In the genomic region with DNA sequence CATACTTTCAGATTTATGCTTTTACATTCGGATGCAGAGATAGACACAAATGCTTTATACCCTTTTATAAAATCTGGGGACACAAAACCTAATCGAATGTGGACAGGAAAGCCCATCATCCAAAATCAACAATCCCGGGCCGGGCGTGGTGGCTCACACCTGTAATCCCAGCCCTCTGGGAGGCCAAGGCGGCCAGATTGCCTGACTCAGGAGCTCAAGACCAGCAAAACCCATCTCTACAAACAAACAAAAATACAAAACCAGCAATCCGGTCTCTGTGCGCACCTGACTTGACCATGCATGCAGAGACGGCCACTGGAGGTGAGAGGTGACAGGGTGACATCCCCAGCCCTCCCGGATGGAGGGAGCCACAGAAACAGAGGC, we compare ENCODE assay signal across 1 cellular context.
TF ChIP-seq lines count a peak whose summit lies in the region.

No MANE protein-coding gene starts in this region.

TF ChIP-seq in IMR-90, 13 proteins besides CTCF, POLR2A, EP300 and RAD21:
- TF ChIP-seq FOS (IDR thresholded peaks at IDR 0.05; ENCODE audit: low read depth, low read length) (no peak), CHD1 (IDR thresholded peaks at IDR 0.05; ENCODE audit: low read depth, low read length) (no peak), RFX5 (IDR thresholded peaks at IDR 0.05; ENCODE audit: low read depth, low read length) (no peak), CEBPB (IDR thresholded peaks at IDR 0.05; ENCODE audit: low read depth, low read length) (no peak), MAZ (IDR thresholded peaks at IDR 0.05; ENCODE audit: borderline replicate concordance, low read depth, low read length) (no peak), MXI1 (IDR thresholded peaks at IDR 0.05; ENCODE audit: borderline replicate concordance, low read depth, low read length) (no peak), SMC3 (IDR thresholded peaks at IDR 0.05; ENCODE audit: low read depth, low read length) (no peak), NFE2L2 (IDR thresholded peaks at IDR 0.05; ENCODE audit: low read depth, low read length) (no peak), USF2 (IDR thresholded peaks at IDR 0.05; ENCODE audit: low read depth, low read length) (no peak), BHLHE40 (IDR thresholded peaks at IDR 0.05; ENCODE audit: low read depth, low read length) (no peak), MAFK (IDR thresholded peaks at IDR 0.05; ENCODE audit: low read depth, low read length) (no peak)
